In genomic region chr7:8201846-8202441, GRCh38 we compare ENCODE assay signal across 21 cellular contexts.
A peak's percentile ranks its signal among the peaks of the same experiment; 100 is the strongest.
DNase-seq lines count a peak whose midpoint lies in the region; ATAC-seq and TF ChIP-seq lines count a peak whose summit lies in the region.
"Had no signal": no experiment of that assay in that cellular context is flagged by ENCODE, and none has a peak within 500 bp of the region (broad histone marks: within the 10 kb centered on the region; RNA-seq: fewer than 3 reads in every experiment).

No MANE protein-coding gene starts in this region.

- POLR2A ChIA-PET in GM10248 (lab: Yijun Ruan, JAX), result no interaction called here

- no peaks in the 10 kb centered on the region for H3K9me3 Mint-ChIP-seq in T-helper 2 cell treated with Interferon-gamma antibody and Interleukin-4, amounts not matched to agents 5 μg/mL and 100 μg/mL, for 36 hours
- H3K9me3 Mint-ChIP-seq: activated B cell treated with CpG ODN at 0.5 μM for 24 hours; activated naive CD8-positive, alpha-beta T cell treated with anti-CD3 and anti-CD28 coated beads, Interleukin-2, amount 50 U/mL, for 24 hours had no signal

- H3K4me3 Mint-ChIP-seq in T-helper 2 cell treated with Interferon-gamma antibody and Interleukin-4, amounts not matched to agents 5 μg/mL and 100 μg/mL, for 36 hours, result no peak overlapping the region
- H3K4me3 Mint-ChIP-seq: activated B cell treated with CpG ODN at 0.5 μM for 24 hours; activated naive CD8-positive, alpha-beta T cell treated with anti-CD3 and anti-CD28 coated beads, Interleukin-2, amount 50 U/mL, for 24 hours had no signal

- peak; percentile 79 for ATAC-seq in foreskin keratinocyte
- ATAC-seq in HG03175 (IDR thresholded peaks at IDR 0.05; ENCODE audit: unreplicated experiment), result no peak
- ATAC-seq: activated naive CD8-positive, alpha-beta T cell treated with anti-CD3 and anti-CD28 coated beads, Interleukin-2, amount 50 U/mL, for 24 hours had no signal

- H3K4me1 ChIP-seq in foreskin keratinocyte, result no peaks in the 10 kb centered on the region
- H3K4me1 ChIP-seq: Caco-2, SJSA1 had no signal

- H3K27ac ChIP-seq in foreskin keratinocyte, result no peak overlapping the region
- H3K27ac ChIP-seq: epithelial cell of prostate, GM23248, SJSA1, tibial artery had no signal

- in situ Hi-C loops in G401 (cut with HindIII; ENCODE audit: low sequenced_read_pairs), result no loop called here

- TF ChIP-seq CTCF in foreskin keratinocyte (conservative IDR thresholded peaks at IDR 0.05) (no peak), GM10248 (IDR thresholded peaks at IDR 0.05; ENCODE audit: control extremely low read depth, extremely low read depth, low read depth, missing control alignments) (no peak)

- peaks cover 6% of the 10 kb centered on the region for H3K27me3 Mint-ChIP-seq in T-helper 2 cell treated with Interferon-gamma antibody and Interleukin-4, amounts not matched to agents 5 μg/mL and 100 μg/mL, for 36 hours (ENCODE audit: low read depth)

- CTCF ChIA-PET in GM10248 (lab: Yijun Ruan, JAX), result interaction anchor here (0.8 to 3.3 kb wide), 5 partner anchors 10 to 346 kb away, joined by 3 to 18 read pairs (median 4); no protein-coding TSS in a partner anchor

- H3K27ac Mint-ChIP-seq in T-helper 2 cell treated with Interferon-gamma antibody and Interleukin-4, amounts not matched to agents 5 μg/mL and 100 μg/mL, for 36 hours, result peak overlapping the region; percentile 46
- H3K27ac Mint-ChIP-seq: activated B cell treated with CpG ODN at 0.5 μM for 24 hours; activated naive CD8-positive, alpha-beta T cell treated with anti-CD3 and anti-CD28 coated beads, Interleukin-2, amount 50 U/mL, for 24 hours had no signal

- no peaks in the 10 kb centered on the region for H3K27me3 ChIP-seq in foreskin keratinocyte
- H3K27me3 ChIP-seq: SJSA1, tibial artery had no signal

- DNase-seq in CMK (ENCODE audit: low read depth) (peak; percentile 39), G401 (ENCODE audit: low spot score) (peak; percentile 61), foreskin keratinocyte (peak; percentile 36 to 51), GM10248 (ENCODE audit: extremely low spot score) (no peak), AG20443 (ENCODE audit: low spot score) (no peak)
- DNase-seq in T-helper 2 cell treated with Interferon-gamma antibody and Interleukin-4, amounts not matched to agents 5 μg/mL and 100 μg/mL, for 36 hours (ENCODE audit: low spot score), result no peak
- DNase-seq: activated B cell treated with CpG ODN at 0.5 μM for 24 hours; activated naive CD8-positive, alpha-beta T cell treated with anti-CD3 and anti-CD28 coated beads, Interleukin-2, amount 50 U/mL, for 24 hours; AML-193; Caco-2; dermis blood vessel endothelial cell; foreskin melanocyte; GM23248; kidney glomerular epithelial cell; NCI-H1417 treated with DMSO at 0.1 percent for 48 hours; NCI-H526; stimulated activated CD4-positive, alpha-beta T cell treated with anti-CD3 and anti-CD28 coated beads, Interleukin-12 subunit alpha, Interleukin-12 subunit beta, amount 100 ng/mL, for 4 hours; tibial artery had no signal

- H3K4me1 Mint-ChIP-seq in T-helper 2 cell treated with Interferon-gamma antibody and Interleukin-4, amounts not matched to agents 5 μg/mL and 100 μg/mL, for 36 hours (ENCODE audit: low read depth), result peaks cover 63% of the 10 kb centered on the region
- H3K4me1 Mint-ChIP-seq: activated B cell treated with CpG ODN at 0.5 μM for 24 hours had no signal

- peaks cover 9% of the 10 kb centered on the region for H3K36me3 Mint-ChIP-seq in T-helper 2 cell treated with Interferon-gamma antibody and Interleukin-4, amounts not matched to agents 5 μg/mL and 100 μg/mL, for 36 hours (ENCODE audit: low read depth)

Comparison
In these comparisons a context has a peak if more than half of its experiments do, and no peak if none do; other contexts are left out.
1. DNase-seq: peak in CMK (single experiment), G401 (single experiment) and foreskin keratinocyte (2 of 2); none in T-helper 2 cell treated with Interferon-gamma antibody and Interleukin-4, amounts not matched to agents 5 μg/mL and 100 μg/mL, for 36 hours (single experiment), GM10248 (single experiment) and AG20443 (single experiment).